ENCODE assay signal across 1 cellular context in the genomic region with DNA sequence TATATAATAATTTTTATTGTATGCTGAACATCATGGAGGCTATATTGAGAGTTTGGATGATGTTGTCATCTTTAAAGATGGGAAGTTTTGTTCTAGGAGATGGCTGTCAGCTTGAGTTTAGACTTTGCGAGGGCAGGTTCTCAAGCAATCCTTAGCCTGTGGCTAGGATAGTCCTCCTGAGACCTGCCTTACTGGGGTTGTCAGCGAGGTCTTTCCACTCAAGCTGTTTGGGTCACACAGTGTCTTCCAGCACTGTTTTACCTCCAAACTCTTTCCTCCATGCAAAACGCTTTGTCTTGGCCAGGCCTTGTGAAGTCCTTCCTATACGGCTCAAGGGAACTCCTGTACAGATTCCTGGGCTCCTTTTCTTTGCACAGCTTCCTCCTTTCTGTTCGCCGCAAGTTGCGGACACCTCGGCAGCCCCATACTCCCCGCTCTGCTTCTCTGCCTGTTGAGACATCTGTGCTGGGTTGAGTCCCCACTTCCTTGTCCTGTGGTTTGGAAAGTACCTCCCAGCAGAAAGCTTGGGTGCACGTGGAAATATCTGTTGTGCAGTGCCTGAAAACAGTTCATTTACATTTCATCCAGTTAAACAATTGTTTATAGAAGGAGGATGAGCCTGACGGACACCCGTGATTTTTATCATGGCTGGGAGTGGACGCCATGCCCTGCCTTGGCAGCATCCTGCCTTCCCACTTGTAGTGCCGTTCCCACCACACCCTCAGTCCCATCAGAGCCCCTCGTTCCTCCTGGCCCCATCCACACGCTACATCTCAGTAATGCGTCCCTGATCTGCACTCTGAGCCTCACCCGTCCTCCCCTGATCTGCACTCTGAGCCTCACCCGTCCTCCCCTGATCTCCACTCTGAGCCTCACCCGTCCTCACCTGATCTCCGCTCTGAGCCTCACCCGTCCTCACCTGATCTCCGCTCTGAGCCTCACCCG.
TF ChIP-seq lines count a peak whose summit lies in the region.

No MANE protein-coding gene starts in this region.

TF ChIP-seq in GM23338, 12 proteins besides CTCF, POLR2A, EP300 and RAD21 (continued from another document):
- TF ChIP-seq, protein P1, sequence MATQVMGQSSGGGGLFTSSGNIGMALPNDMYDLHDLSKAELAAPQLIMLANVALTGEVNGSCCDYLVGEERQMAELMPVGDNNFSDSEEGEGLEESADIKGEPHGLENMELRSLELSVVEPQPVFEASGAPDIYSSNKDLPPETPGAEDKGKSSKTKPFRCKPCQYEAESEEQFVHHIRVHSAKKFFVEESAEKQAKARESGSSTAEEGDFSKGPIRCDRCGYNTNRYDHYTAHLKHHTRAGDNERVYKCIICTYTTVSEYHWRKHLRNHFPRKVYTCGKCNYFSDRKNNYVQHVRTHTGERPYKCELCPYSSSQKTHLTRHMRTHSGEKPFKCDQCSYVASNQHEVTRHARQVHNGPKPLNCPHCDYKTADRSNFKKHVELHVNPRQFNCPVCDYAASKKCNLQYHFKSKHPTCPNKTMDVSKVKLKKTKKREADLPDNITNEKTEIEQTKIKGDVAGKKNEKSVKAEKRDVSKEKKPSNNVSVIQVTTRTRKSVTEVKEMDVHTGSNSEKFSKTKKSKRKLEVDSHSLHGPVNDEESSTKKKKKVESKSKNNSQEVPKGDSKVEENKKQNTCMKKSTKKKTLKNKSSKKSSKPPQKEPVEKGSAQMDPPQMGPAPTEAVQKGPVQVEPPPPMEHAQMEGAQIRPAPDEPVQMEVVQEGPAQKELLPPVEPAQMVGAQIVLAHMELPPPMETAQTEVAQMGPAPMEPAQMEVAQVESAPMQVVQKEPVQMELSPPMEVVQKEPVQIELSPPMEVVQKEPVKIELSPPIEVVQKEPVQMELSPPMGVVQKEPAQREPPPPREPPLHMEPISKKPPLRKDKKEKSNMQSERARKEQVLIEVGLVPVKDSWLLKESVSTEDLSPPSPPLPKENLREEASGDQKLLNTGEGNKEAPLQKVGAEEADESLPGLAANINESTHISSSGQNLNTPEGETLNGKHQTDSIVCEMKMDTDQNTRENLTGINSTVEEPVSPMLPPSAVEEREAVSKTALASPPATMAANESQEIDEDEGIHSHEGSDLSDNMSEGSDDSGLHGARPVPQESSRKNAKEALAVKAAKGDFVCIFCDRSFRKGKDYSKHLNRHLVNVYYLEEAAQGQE (IDR thresholded peaks at IDR 0.05; ENCODE audit: unreplicated experiment): no peak
- TF ChIP-seq EZH2 (IDR thresholded peaks at IDR 0.05; ENCODE audit: low read depth, unreplicated experiment): no peak
- TF ChIP-seq POLR2AphosphoS5 (IDR thresholded peaks at IDR 0.05; ENCODE audit: low read depth): no peak
- TF ChIP-seq STAT1 (IDR thresholded peaks at IDR 0.05; ENCODE audit: unreplicated experiment): no peak
- TF ChIP-seq, protein P2, sequence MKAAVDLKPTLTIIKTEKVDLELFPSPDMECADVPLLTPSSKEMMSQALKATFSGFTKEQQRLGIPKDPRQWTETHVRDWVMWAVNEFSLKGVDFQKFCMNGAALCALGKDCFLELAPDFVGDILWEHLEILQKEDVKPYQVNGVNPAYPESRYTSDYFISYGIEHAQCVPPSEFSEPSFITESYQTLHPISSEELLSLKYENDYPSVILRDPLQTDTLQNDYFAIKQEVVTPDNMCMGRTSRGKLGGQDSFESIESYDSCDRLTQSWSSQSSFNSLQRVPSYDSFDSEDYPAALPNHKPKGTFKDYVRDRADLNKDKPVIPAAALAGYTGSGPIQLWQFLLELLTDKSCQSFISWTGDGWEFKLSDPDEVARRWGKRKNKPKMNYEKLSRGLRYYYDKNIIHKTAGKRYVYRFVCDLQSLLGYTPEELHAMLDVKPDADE (IDR thresholded peaks at IDR 0.05): no peak
- no peak for TF ChIP-seq JUNB (IDR thresholded peaks at IDR 0.05; ENCODE audit: unreplicated experiment)
- no peak for TF ChIP-seq ZNF114 (CRISPR knock-in tag; IDR thresholded peaks at IDR 0.05)
- TF ChIP-seq EZH2phosphoT487 (IDR thresholded peaks at IDR 0.05; ENCODE audit: unreplicated experiment): no peak
